8 cellular contexts compared by ENCODE assay signal in genomic region chr9:93143830-93144530, GRCh38. TPM values are rescaled to one million over a fixed set of nuclear protein-coding genes. Genes with fewer than 3 reads are reported as not detected.
DNase-seq lines count a peak whose midpoint lies in the region; ATAC-seq and TF ChIP-seq lines count a peak whose summit lies in the region.

No MANE protein-coding gene starts in this region.

- H3K4me1 Mint-ChIP-seq in nephron progenitor cell: peaks cover 13% of the 10 kb centered on the region

- peak overlapping the region; percentile 17 for H3K4me2 ChIP-seq in mammary epithelial cell (ENCODE audit: insufficient read depth, low read depth, low read length)

- no peak overlapping the region for H3K4me3 Mint-ChIP-seq in nephron progenitor cell

- 18% methylated on average over 14 of the region's 15 CpGs for WGBS in mammary epithelial cell (ENCODE audit: low coverage, missing lambda C conversion rate)

- H3K4me3 ChIP-seq in H7 (ENCODE audit: insufficient read depth, low read depth, low read length) (no peak overlapping the region), mammary epithelial cell (replicated peaks in 1 of 3; ENCODE audit: insufficient read depth in 1 of 3, low read depth in 2 of 3, low read length in 3 of 3) (no peak overlapping the region), uterus (no peak overlapping the region)

- no peaks in the 10 kb centered on the region for H3K36me3 Mint-ChIP-seq in nephron progenitor cell (ENCODE audit: low read depth)

- in situ Hi-C loops in mammary epithelial cell (cut with MboI; ENCODE audit: low sequenced_read_pairs in 2 of 2): no loop called here

- H3K4me1 ChIP-seq in mammary epithelial cell (ENCODE audit: insufficient read depth, low read length) (peaks cover 37% of the 10 kb centered on the region), uterus (no peaks in the 10 kb centered on the region)

- peaks cover 12% of the 10 kb centered on the region for H3K27me3 Mint-ChIP-seq in nephron progenitor cell (ENCODE audit: low read depth, poor library complexity)

- H3K9me3 ChIP-seq in mammary epithelial cell (replicated peaks; ENCODE audit: insufficient read depth, low read length) (peaks cover 3% of the 10 kb centered on the region), uterus (no peaks in the 10 kb centered on the region)

- peak overlapping the region; percentile 95 for H2AFZ ChIP-seq in mammary epithelial cell (ENCODE audit: low read depth, low read length)

- H4K20me1 ChIP-seq in mammary epithelial cell (ENCODE audit: insufficient read depth, low read length): no peaks in the 10 kb centered on the region

- no peak for ATAC-seq in GM21526 (IDR thresholded peaks at IDR 0.05; ENCODE audit: low FRiP score, unreplicated experiment)

- H3K9me3 Mint-ChIP-seq in nephron progenitor cell: peaks cover 6% of the 10 kb centered on the region

- H3K9ac ChIP-seq in mammary epithelial cell (ENCODE audit: insufficient read depth, low read length): no peak overlapping the region

- no peak for TF ChIP-seq CTCF in mammary epithelial cell (conservative IDR thresholded peaks at IDR 0.05 in 1 of 2, IDR thresholded peaks at IDR 0.05 in 1 of 2; ENCODE audit: extremely low read depth in 1 of 2, insufficient read depth in 1 of 2, low read depth in 1 of 2, low read length in 2 of 2)
- TF ChIP-seq CTCF in nephron progenitor cell (IDR thresholded peaks at IDR 0.05): no peak
- TF ChIP-seq CTCF in uterus (IDR thresholded peaks at IDR 0.05): no peak

- DNase-seq in H7 (peak; percentile 62), UCSD-AML1 (lab: John Stamatoyannopoulos, UW; ENCODE audit: unreplicated experiment) (peak; percentile 56), mammary epithelial cell (peak; percentile 65), nephron progenitor cell (no peak), GM19240 (ENCODE audit: insufficient read length, low spot score) (no peak), 8988T (no peak), uterus (no peak)

- H3K27me3 ChIP-seq in H7 (ENCODE audit: control insufficient read depth, insufficient read depth, low read length) (no peaks in the 10 kb centered on the region), mammary epithelial cell (ENCODE audit: insufficient read depth, low read length) (no peaks in the 10 kb centered on the region), uterus (no peaks in the 10 kb centered on the region)

- CTCF ChIA-PET in mammary epithelial cell (lab: Charles Lee; ENCODE audit: low non-redundant PET): no interaction called here

- intact Hi-C loops in mammary epithelial cell (cut with micrococcal nuclease) (no loop called here), uterus (cut with DNase I; ENCODE audit: low total_unique reads) (no loop called here)

- BruUV-seq in mammary epithelial cell (replicated peaks; lab: Mats Ljungman, UMichigan): no TSS peak

- TF ChIP-seq POLR2A in uterus (IDR thresholded peaks at IDR 0.05): no peak

- H3K36me3 ChIP-seq in H7 (replicated peaks; ENCODE audit: control insufficient read depth, insufficient read depth, low read length) (no peaks in the 10 kb centered on the region), mammary epithelial cell (ENCODE audit: insufficient read depth, low read length) (no peaks in the 10 kb centered on the region), uterus (no peaks in the 10 kb centered on the region)

- H3K27ac Mint-ChIP-seq in nephron progenitor cell: peak overlapping the region; percentile 20

- no peaks in the 10 kb centered on the region for H3K79me2 ChIP-seq in mammary epithelial cell (ENCODE audit: insufficient read depth, low read length)

- H3K27ac ChIP-seq in mammary epithelial cell (ENCODE audit: insufficient read depth, low read depth, low read length): no peak overlapping the region
- H3K27ac ChIP-seq in uterus: no peak overlapping the region

- dilution Hi-C loops in mammary epithelial cell (cut with HindIII; ENCODE audit: low sequenced_read_pairs): no loop called here

RNA-seq across cellular contexts. Expression of gene NINJ1, which starts 9.9 kb away (rescaled TPM):
- total RNA-seq in H7 (2014; rRNA removed; shearing (Covaris generic)): 44.6 and 45.3 TPM in 2 replicates
- total RNA-seq in mammary epithelial cell (10 to 100 TPM; 50.2 to 92.2 TPM), uterus (10 to 100 TPM; 20.6 to 87.4 (median 44.2) TPM)
- polyA plus RNA-seq in mammary epithelial cell: 48.5 TPM
- polyA minus RNA-seq in mammary epithelial cell: 69.2 TPM

RNA-seq across cellular contexts. Expression of gene WNK2, which starts 40.0 kb away (rescaled TPM):
- total RNA-seq in H7 (2014; rRNA removed; shearing (Covaris generic)): 13.3 and 29.5 TPM in 2 replicates
- 10 to 100 TPM in 1 of 2 donors, under 1 TPM in 1; 0.49 to 12.8 TPM for total RNA-seq in mammary epithelial cell
- 0.01 TPM for polyA plus RNA-seq in mammary epithelial cell
- polyA minus RNA-seq in mammary epithelial cell: not detected
- total RNA-seq in uterus: 10 to 100 TPM in 3 of 4 donors, 1 to 10 TPM in 1; 6.2 to 31.9 (median 18.9) TPM

RNA-seq across cellular contexts. Expression of gene CARD19, which starts 48.0 kb away (rescaled TPM):
- total RNA-seq in H7 (2014; rRNA removed; shearing (Covaris generic)): 46.5 and 69.8 TPM in 2 replicates
- total RNA-seq in mammary epithelial cell (10 to 100 TPM; 56.1 to 68.8 TPM), uterus (10 to 100 TPM; 23.7 to 71.4 (median 40.9) TPM)
- 77.6 TPM for polyA plus RNA-seq in mammary epithelial cell
- 10.8 TPM for polyA minus RNA-seq in mammary epithelial cell

Comparison
In these comparisons a context has a peak if more than half of its experiments do, and no peak if none do; other contexts are left out.
1. DNase-seq: peak in H7 (single experiment), UCSD-AML1 (single experiment) and mammary epithelial cell (single experiment); none in nephron progenitor cell (single experiment), GM19240 (single experiment), 8988T (single experiment) and uterus (0 of 2).